Comparison of ENCODE assay signal across 1 cellular context in the genomic region with DNA sequence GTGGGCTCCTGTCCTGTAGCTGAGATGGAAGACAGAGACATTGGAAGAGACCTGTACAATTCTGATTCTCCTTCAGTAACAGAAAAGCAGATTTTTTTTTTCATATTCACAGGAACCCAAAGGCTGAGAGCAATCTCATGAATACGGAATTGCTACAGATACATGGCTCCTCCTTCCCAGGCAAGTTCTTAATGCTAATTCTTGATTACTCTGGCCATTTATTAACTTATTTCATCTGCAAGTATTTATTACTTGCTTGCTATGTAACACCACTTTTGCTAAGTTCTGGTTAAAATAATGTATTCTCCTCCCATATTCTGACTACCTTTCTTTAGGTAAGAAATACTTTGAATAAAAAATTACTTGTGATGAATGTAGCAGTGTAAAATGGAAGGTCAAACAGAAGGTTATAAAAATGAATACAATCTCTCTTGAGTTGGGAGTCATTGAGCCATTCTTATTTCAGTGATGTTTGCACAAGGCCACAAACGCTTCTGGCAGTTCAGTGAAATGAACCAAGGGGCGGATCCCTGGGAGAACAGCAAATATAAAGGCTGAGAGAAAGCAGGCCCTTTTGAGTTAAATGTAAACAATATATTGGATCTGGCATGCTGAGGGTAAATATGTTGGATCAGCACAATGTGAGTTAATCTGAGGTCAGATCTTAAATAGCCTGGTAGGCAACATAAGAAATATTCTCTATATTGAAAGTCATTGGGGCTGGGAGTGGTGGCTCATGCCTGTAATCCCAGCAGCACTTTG.
TF ChIP-seq lines count a peak whose summit lies in the region.

No MANE protein-coding gene starts in this region.

TF ChIP-seq in HepG2, 621 proteins besides CTCF, POLR2A, EP300 and RAD21 (continues in another document):
- TF ChIP-seq ZNF350 (CRISPR knock-in tag; IDR thresholded peaks at IDR 0.05; ENCODE audit: borderline replicate concordance, low read depth) (no peak), TCF7 (IDR thresholded peaks at IDR 0.05; ENCODE audit: low read depth) (peak; percentile 68), SAP130 (CRISPR knock-in tag; IDR thresholded peaks at IDR 0.05; ENCODE audit: low read depth) (peak; percentile 15; the same call in 1 of the 2 replicates), SRSF9 (IDR thresholded peaks at IDR 0.05; ENCODE audit: borderline replicate concordance, insufficient read depth, low read depth, low read length, poor library complexity, severe bottlenecking) (no peak), HMGA1 (CRISPR knock-in tag; conservative IDR thresholded peaks at IDR 0.05) (no peak), RFXAP (CRISPR knock-in tag; IDR thresholded peaks at IDR 0.05; ENCODE audit: borderline replicate concordance) (no peak), MBD4 (IDR thresholded peaks at IDR 0.05; ENCODE audit: borderline replicate concordance, low read length) (peak; percentile 68; the same call in 1 of the 2 replicates), MIXL1 (CRISPR knock-in tag; IDR thresholded peaks at IDR 0.05) (no peak), SIN3B (IDR thresholded peaks at IDR 0.05; ENCODE audit: low read length) (no peak), ZNF484 (CRISPR knock-in tag; IDR thresholded peaks at IDR 0.05; ENCODE audit: borderline replicate concordance, low read depth) (no peak), ZNF207 (IDR thresholded peaks at IDR 0.05; ENCODE audit: borderline replicate concordance) (no peak), HOXA5 (CRISPR knock-in tag; IDR thresholded peaks at IDR 0.05) (no peak), ZNF331 (CRISPR knock-in tag; IDR thresholded peaks at IDR 0.05) (0 out of 2 replicates have a peak, but pooled peaks have one; percentile 40), ZNF883 (CRISPR knock-in tag; IDR thresholded peaks at IDR 0.05; ENCODE audit: not compliant biosample characterization) (no peak), GLI4 (CRISPR knock-in tag; IDR thresholded peaks at IDR 0.05; ENCODE audit: borderline replicate concordance) (no peak), ZNF7 (CRISPR knock-in tag; IDR thresholded peaks at IDR 0.05) (no peak), ZNF879 (CRISPR knock-in tag; IDR thresholded peaks at IDR 0.05) (no peak), ZNF878 (CRISPR knock-in tag; IDR thresholded peaks at IDR 0.05) (no peak), NCOA1 (CRISPR knock-in tag; IDR thresholded peaks at IDR 0.05) (no peak), BCL6 (CRISPR knock-in tag; IDR thresholded peaks at IDR 0.05) (peak; percentile 53; the same call in 1 of the 2 replicates), HMG20B (CRISPR knock-in tag; conservative IDR thresholded peaks at IDR 0.05) (peak; percentile 86), ETV5 (CRISPR knock-in tag; IDR thresholded peaks at IDR 0.05; ENCODE audit: borderline replicate concordance) (no peak), U2AF1 (optimal IDR thresholded peaks at IDR 0.05; ENCODE audit: low read depth, low read length) (no peak), TBL1XR1 (IDR thresholded peaks at IDR 0.05; ENCODE audit: borderline replicate concordance, low read length, partially characterized antibody) (no peak), ZFP36L1 (CRISPR knock-in tag; IDR thresholded peaks at IDR 0.05) (no peak), RFX1 (IDR thresholded peaks at IDR 0.05) (no peak), REXO4 (CRISPR knock-in tag; IDR thresholded peaks at IDR 0.05; ENCODE audit: borderline replicate concordance) (no peak), ZFYVE20 (CRISPR knock-in tag; IDR thresholded peaks at IDR 0.05; ENCODE audit: borderline replicate concordance, low read depth) (no peak), ZNF232 (CRISPR knock-in tag; IDR thresholded peaks at IDR 0.05; ENCODE audit: borderline replicate concordance) (no peak), ZNF34 (CRISPR knock-in tag; IDR thresholded peaks at IDR 0.05; ENCODE audit: borderline replicate concordance) (no peak), SMC3 (IDR thresholded peaks at IDR 0.05; ENCODE audit: low read length) (no peak), ZNF326 (CRISPR knock-in tag; IDR thresholded peaks at IDR 0.05; ENCODE audit: borderline replicate concordance) (no peak), PLRG1 (conservative IDR thresholded peaks at IDR 0.05) (no peak), PPARG (CRISPR knock-in tag; conservative IDR thresholded peaks at IDR 0.05) (no peak), ZNF160 (CRISPR knock-in tag; IDR thresholded peaks at IDR 0.05) (no peak), GFI1 (CRISPR knock-in tag; IDR thresholded peaks at IDR 0.05; ENCODE audit: borderline replicate concordance) (no peak)
- TF ChIP-seq, protein P1, sequence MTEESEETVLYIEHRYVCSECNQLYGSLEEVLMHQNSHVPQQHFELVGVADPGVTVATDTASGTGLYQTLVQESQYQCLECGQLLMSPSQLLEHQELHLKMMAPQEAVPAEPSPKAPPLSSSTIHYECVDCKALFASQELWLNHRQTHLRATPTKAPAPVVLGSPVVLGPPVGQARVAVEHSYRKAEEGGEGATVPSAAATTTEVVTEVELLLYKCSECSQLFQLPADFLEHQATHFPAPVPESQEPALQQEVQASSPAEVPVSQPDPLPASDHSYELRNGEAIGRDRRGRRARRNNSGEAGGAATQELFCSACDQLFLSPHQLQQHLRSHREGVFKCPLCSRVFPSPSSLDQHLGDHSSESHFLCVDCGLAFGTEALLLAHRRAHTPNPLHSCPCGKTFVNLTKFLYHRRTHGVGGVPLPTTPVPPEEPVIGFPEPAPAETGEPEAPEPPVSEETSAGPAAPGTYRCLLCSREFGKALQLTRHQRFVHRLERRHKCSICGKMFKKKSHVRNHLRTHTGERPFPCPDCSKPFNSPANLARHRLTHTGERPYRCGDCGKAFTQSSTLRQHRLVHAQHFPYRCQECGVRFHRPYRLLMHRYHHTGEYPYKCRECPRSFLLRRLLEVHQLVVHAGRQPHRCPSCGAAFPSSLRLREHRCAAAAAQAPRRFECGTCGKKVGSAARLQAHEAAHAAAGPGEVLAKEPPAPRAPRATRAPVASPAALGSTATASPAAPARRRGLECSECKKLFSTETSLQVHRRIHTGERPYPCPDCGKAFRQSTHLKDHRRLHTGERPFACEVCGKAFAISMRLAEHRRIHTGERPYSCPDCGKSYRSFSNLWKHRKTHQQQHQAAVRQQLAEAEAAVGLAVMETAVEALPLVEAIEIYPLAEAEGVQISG (CRISPR knock-in tag; IDR thresholded peaks at IDR 0.05): no peak
- TF ChIP-seq, protein P2, sequence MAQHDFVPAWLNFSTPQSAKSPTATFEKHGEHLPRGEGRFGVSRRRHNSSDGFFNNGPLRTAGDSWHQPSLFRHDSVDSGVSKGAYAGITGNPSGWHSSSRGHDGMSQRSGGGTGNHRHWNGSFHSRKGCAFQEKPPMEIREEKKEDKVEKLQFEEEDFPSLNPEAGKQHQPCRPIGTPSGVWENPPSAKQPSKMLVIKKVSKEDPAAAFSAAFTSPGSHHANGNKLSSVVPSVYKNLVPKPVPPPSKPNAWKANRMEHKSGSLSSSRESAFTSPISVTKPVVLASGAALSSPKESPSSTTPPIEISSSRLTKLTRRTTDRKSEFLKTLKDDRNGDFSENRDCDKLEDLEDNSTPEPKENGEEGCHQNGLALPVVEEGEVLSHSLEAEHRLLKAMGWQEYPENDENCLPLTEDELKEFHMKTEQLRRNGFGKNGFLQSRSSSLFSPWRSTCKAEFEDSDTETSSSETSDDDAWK (CRISPR knock-in tag; IDR thresholded peaks at IDR 0.05): no peak
- TF ChIP-seq, protein P3, sequence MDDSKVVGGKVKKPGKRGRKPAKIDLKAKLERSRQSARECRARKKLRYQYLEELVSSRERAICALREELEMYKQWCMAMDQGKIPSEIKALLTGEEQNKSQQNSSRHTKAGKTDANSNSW (CRISPR knock-in tag; IDR thresholded peaks at IDR 0.05; ENCODE audit: borderline replicate concordance): no peak
- TF ChIP-seq, protein P4, sequence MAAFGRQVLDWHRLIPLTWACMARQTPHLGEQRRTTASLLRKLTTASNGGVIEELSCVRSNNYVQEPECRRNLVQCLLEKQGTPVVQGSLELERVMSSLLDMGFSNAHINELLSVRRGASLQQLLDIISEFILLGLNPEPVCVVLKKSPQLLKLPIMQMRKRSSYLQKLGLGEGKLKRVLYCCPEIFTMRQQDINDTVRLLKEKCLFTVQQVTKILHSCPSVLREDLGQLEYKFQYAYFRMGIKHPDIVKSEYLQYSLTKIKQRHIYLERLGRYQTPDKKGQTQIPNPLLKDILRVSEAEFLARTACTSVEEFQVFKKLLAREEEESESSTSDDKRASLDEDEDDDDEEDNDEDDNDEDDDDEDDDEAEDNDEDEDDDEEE (CRISPR knock-in tag; IDR thresholded peaks at IDR 0.05): no peak
- TF ChIP-seq, protein P5, sequence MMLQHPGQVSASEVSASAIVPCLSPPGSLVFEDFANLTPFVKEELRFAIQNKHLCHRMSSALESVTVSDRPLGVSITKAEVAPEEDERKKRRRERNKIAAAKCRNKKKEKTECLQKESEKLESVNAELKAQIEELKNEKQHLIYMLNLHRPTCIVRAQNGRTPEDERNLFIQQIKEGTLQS (CRISPR knock-in tag; IDR thresholded peaks at IDR 0.05): no peak
- TF ChIP-seq, protein P6, sequence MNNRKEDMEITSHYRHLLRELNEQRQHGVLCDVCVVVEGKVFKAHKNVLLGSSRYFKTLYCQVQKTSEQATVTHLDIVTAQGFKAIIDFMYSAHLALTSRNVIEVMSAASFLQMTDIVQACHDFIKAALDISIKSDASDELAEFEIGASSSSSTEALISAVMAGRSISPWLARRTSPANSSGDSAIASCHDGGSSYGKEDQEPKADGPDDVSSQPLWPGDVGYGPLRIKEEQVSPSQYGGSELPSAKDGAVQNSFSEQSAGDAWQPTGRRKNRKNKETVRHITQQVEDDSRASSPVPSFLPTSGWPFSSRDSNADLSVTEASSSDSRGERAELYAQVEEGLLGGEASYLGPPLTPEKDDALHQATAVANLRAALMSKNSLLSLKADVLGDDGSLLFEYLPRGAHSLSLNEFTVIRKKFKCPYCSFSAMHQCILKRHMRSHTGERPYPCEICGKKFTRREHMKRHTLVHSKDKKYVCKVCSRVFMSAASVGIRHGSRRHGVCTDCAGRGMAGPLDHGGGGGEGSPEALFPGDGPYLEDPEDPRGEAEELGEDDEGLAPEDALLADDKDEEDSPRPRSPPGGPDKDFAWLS (CRISPR knock-in tag; IDR thresholded peaks at IDR 0.05; ENCODE audit: borderline replicate concordance): no peak
- TF ChIP-seq, protein P7, sequence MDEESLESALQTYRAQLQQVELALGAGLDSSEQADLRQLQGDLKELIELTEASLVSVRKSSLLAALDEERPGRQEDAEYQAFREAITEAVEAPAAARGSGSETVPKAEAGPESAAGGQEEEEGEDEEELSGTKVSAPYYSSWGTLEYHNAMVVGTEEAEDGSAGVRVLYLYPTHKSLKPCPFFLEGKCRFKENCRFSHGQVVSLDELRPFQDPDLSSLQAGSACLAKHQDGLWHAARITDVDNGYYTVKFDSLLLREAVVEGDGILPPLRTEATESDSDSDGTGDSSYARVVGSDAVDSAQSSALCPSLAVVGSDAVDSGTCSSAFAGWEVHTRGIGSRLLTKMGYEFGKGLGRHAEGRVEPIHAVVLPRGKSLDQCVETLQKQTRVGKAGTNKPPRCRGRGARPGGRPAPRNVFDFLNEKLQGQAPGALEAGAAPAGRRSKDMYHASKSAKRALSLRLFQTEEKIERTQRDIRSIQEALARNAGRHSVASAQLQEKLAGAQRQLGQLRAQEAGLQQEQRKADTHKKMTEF (CRISPR knock-in tag; IDR thresholded peaks at IDR 0.05): peak; percentile 36; the same call in 1 of the 2 replicates
- TF ChIP-seq, protein P8, sequence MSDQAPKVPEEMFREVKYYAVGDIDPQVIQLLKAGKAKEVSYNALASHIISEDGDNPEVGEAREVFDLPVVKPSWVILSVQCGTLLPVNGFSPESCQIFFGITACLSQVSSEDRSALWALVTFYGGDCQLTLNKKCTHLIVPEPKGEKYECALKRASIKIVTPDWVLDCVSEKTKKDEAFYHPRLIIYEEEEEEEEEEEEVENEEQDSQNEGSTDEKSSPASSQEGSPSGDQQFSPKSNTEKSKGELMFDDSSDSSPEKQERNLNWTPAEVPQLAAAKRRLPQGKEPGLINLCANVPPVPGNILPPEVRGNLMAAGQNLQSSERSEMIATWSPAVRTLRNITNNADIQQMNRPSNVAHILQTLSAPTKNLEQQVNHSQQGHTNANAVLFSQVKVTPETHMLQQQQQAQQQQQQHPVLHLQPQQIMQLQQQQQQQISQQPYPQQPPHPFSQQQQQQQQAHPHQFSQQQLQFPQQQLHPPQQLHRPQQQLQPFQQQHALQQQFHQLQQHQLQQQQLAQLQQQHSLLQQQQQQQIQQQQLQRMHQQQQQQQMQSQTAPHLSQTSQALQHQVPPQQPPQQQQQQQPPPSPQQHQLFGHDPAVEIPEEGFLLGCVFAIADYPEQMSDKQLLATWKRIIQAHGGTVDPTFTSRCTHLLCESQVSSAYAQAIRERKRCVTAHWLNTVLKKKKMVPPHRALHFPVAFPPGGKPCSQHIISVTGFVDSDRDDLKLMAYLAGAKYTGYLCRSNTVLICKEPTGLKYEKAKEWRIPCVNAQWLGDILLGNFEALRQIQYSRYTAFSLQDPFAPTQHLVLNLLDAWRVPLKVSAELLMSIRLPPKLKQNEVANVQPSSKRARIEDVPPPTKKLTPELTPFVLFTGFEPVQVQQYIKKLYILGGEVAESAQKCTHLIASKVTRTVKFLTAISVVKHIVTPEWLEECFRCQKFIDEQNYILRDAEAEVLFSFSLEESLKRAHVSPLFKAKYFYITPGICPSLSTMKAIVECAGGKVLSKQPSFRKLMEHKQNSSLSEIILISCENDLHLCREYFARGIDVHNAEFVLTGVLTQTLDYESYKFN (CRISPR knock-in tag; conservative IDR thresholded peaks at IDR 0.05): peak; percentile 55
- TF ChIP-seq, protein P9, sequence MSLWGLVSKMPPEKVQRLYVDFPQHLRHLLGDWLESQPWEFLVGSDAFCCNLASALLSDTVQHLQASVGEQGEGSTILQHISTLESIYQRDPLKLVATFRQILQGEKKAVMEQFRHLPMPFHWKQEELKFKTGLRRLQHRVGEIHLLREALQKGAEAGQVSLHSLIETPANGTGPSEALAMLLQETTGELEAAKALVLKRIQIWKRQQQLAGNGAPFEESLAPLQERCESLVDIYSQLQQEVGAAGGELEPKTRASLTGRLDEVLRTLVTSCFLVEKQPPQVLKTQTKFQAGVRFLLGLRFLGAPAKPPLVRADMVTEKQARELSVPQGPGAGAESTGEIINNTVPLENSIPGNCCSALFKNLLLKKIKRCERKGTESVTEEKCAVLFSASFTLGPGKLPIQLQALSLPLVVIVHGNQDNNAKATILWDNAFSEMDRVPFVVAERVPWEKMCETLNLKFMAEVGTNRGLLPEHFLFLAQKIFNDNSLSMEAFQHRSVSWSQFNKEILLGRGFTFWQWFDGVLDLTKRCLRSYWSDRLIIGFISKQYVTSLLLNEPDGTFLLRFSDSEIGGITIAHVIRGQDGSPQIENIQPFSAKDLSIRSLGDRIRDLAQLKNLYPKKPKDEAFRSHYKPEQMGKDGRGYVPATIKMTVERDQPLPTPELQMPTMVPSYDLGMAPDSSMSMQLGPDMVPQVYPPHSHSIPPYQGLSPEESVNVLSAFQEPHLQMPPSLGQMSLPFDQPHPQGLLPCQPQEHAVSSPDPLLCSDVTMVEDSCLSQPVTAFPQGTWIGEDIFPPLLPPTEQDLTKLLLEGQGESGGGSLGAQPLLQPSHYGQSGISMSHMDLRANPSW (CRISPR knock-in tag; IDR thresholded peaks at IDR 0.05; ENCODE audit: borderline replicate concordance): no peak
- TF ChIP-seq, protein P10, sequence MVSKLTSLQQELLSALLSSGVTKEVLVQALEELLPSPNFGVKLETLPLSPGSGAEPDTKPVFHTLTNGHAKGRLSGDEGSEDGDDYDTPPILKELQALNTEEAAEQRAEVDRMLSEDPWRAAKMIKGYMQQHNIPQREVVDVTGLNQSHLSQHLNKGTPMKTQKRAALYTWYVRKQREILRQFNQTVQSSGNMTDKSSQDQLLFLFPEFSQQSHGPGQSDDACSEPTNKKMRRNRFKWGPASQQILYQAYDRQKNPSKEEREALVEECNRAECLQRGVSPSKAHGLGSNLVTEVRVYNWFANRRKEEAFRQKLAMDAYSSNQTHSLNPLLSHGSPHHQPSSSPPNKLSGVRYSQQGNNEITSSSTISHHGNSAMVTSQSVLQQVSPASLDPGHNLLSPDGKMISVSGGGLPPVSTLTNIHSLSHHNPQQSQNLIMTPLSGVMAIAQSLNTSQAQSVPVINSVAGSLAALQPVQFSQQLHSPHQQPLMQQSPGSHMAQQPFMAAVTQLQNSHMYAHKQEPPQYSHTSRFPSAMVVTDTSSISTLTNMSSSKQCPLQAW (CRISPR knock-in tag; IDR thresholded peaks at IDR 0.05): no peak
